ENCODE assay signal across 1 cellular context in the genomic region with DNA sequence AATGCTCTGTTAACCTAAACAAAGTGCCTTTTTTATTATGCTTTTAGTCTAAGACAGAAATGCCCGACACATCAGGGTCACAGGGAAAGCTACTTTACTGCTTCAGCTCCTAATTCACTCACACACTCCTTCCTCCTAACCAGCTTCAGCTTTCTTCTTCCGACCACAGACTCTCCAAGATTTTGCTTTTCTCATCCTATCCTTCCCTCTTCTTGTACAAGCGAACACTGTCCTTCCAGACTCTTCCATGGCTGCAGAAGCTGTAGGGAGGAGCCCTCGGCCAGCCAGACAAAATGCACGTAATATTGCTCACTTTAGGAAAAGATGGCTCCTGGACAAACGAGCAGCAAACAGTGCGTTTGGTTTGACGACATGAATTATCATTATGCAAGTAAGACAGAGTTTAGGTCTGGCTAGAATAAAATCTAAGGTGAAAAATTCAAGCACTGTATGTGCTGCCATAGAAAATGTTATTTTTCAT.
TF ChIP-seq lines count a peak whose summit lies in the region.

No MANE protein-coding gene starts in this region.

TF ChIP-seq in K562, 482 proteins besides CTCF, POLR2A, EP300 and RAD21 (continued from another document and continues in another):
- TF ChIP-seq CHD2 (IDR thresholded peaks at IDR 0.05; ENCODE audit: low read depth, low read length): no peak
- TF ChIP-seq, protein P1, sequence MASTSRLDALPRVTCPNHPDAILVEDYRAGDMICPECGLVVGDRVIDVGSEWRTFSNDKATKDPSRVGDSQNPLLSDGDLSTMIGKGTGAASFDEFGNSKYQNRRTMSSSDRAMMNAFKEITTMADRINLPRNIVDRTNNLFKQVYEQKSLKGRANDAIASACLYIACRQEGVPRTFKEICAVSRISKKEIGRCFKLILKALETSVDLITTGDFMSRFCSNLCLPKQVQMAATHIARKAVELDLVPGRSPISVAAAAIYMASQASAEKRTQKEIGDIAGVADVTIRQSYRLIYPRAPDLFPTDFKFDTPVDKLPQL (IDR thresholded peaks at IDR 0.05; ENCODE audit: extremely low read depth, insufficient read length): no peak
- no peak for TF ChIP-seq ZNF436 (CRISPR knock-in tag; IDR thresholded peaks at IDR 0.05)
- no peak for TF ChIP-seq RB1 (IDR thresholded peaks at IDR 0.05; ENCODE audit: low read depth)
- TF ChIP-seq, protein P2, sequence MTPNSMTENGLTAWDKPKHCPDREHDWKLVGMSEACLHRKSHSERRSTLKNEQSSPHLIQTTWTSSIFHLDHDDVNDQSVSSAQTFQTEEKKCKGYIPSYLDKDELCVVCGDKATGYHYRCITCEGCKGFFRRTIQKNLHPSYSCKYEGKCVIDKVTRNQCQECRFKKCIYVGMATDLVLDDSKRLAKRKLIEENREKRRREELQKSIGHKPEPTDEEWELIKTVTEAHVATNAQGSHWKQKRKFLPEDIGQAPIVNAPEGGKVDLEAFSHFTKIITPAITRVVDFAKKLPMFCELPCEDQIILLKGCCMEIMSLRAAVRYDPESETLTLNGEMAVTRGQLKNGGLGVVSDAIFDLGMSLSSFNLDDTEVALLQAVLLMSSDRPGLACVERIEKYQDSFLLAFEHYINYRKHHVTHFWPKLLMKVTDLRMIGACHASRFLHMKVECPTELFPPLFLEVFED (CRISPR knock-in tag; conservative IDR thresholded peaks at IDR 0.05): peak; percentile 54; the same call in 1 of the 2 replicates
- TF ChIP-seq HSF4 (CRISPR knock-in tag; IDR thresholded peaks at IDR 0.05; ENCODE audit: borderline replicate concordance): peak; percentile 39; the same call in 1 of the 2 replicates
- no peak for TF ChIP-seq ZNF780A (CRISPR knock-in tag; IDR thresholded peaks at IDR 0.05)
- TF ChIP-seq, protein P3, sequence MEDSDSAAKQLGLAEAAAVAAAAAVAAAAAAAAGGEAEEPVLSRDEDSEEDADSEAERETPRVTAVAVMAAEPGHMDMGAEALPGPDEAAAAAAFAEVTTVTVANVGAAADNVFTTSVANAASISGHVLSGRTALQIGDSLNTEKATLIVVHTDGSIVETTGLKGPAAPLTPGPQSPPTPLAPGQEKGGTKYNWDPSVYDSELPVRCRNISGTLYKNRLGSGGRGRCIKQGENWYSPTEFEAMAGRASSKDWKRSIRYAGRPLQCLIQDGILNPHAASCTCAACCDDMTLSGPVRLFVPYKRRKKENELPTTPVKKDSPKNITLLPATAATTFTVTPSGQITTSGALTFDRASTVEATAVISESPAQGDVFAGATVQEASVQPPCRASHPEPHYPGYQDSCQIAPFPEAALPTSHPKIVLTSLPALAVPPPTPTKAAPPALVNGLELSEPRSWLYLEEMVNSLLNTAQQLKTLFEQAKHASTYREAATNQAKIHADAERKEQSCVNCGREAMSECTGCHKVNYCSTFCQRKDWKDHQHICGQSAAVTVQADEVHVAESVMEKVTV (CRISPR knock-in tag; IDR thresholded peaks at IDR 0.05): 0 out of 2 replicates have a peak, but pooled peaks have one; percentile 13
- TF ChIP-seq, protein P4, sequence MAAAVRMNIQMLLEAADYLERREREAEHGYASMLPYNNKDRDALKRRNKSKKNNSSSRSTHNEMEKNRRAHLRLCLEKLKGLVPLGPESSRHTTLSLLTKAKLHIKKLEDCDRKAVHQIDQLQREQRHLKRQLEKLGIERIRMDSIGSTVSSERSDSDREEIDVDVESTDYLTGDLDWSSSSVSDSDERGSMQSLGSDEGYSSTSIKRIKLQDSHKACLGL (CRISPR knock-in tag; IDR thresholded peaks at IDR 0.05; ENCODE audit: borderline replicate concordance, poor library complexity, severe bottlenecking): no peak
- TF ChIP-seq FOXA3 (CRISPR knock-in tag; conservative IDR thresholded peaks at IDR 0.05 in 1 of 2, IDR thresholded peaks at IDR 0.05 in 1 of 2): no peak
- TF ChIP-seq DPF2 (IDR thresholded peaks at IDR 0.05): no peak
- TF ChIP-seq TAF1 (IDR thresholded peaks at IDR 0.05; ENCODE audit: control insufficient read depth, extremely low read depth, insufficient read depth, low read length, severe bottlenecking): no peak
- no peak for TF ChIP-seq TOE1 (IDR thresholded peaks at IDR 0.05; ENCODE audit: borderline replicate concordance)
- TF ChIP-seq TOE1 (CRISPR knock-in tag; IDR thresholded peaks at IDR 0.05; ENCODE audit: borderline replicate concordance, low read depth): no peak
- no peak for TF ChIP-seq POLR2B (IDR thresholded peaks at IDR 0.05; ENCODE audit: low read depth, partially characterized antibody)
- TF ChIP-seq CCAR2 (IDR thresholded peaks at IDR 0.05; ENCODE audit: low read depth, low read length): no peak
- no peak for TF ChIP-seq ZNF124 (CRISPR knock-in tag; IDR thresholded peaks at IDR 0.05)
- no peak for TF ChIP-seq RBM39 (optimal IDR thresholded peaks at IDR 0.05; ENCODE audit: low read depth, low read length)
- TF ChIP-seq, protein P5, sequence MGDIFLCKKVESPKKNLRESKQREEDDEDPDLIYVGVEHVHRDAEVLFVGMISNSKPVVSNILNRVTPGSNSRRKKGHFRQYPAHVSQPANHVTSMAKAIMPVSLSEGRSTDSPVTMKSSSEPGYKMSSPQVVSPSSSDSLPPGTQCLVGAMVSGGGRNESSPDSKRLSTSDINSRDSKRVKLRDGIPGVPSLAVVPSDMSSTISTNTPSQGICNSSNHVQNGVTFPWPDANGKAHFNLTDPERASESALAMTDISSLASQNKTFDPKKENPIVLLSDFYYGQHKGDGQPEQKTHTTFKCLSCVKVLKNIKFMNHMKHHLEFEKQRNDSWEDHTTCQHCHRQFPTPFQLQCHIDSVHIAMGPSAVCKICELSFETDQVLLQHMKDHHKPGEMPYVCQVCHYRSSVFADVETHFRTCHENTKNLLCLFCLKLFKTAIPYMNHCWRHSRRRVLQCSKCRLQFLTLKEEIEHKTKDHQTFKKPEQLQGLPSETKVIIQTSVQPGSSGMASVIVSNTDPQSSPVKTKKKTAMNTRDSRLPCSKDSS (IDR thresholded peaks at IDR 0.05; ENCODE audit: low read depth, partially characterized antibody): no peak
- peak; percentile 50 for TF ChIP-seq ZNF239 (CRISPR knock-in tag; IDR thresholded peaks at IDR 0.05)
- peak; percentile 40; the same call in 1 of the 2 replicates for TF ChIP-seq MECOM (CRISPR knock-in tag; IDR thresholded peaks at IDR 0.05)
- TF ChIP-seq ZC3H11A (IDR thresholded peaks at IDR 0.05; ENCODE audit: low read depth, low read length): no peak
- TF ChIP-seq KLF13 (tag; IDR thresholded peaks at IDR 0.05; ENCODE audit: borderline replicate concordance, low read depth): no peak
- no peak; the same call in 1 of the 2 replicates for TF ChIP-seq ZNF354B (CRISPR knock-in tag; IDR thresholded peaks at IDR 0.05)
- TF ChIP-seq ZNF121 (CRISPR knock-in tag; conservative IDR thresholded peaks at IDR 0.05): no peak
- TF ChIP-seq, protein P6, sequence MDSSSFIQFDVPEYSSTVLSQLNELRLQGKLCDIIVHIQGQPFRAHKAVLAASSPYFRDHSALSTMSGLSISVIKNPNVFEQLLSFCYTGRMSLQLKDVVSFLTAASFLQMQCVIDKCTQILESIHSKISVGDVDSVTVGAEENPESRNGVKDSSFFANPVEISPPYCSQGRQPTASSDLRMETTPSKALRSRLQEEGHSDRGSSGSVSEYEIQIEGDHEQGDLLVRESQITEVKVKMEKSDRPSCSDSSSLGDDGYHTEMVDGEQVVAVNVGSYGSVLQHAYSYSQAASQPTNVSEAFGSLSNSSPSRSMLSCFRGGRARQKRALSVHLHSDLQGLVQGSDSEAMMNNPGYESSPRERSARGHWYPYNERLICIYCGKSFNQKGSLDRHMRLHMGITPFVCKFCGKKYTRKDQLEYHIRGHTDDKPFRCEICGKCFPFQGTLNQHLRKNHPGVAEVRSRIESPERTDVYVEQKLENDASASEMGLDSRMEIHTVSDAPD (CRISPR knock-in tag; IDR thresholded peaks at IDR 0.05): no peak
- TF ChIP-seq, protein P7, sequence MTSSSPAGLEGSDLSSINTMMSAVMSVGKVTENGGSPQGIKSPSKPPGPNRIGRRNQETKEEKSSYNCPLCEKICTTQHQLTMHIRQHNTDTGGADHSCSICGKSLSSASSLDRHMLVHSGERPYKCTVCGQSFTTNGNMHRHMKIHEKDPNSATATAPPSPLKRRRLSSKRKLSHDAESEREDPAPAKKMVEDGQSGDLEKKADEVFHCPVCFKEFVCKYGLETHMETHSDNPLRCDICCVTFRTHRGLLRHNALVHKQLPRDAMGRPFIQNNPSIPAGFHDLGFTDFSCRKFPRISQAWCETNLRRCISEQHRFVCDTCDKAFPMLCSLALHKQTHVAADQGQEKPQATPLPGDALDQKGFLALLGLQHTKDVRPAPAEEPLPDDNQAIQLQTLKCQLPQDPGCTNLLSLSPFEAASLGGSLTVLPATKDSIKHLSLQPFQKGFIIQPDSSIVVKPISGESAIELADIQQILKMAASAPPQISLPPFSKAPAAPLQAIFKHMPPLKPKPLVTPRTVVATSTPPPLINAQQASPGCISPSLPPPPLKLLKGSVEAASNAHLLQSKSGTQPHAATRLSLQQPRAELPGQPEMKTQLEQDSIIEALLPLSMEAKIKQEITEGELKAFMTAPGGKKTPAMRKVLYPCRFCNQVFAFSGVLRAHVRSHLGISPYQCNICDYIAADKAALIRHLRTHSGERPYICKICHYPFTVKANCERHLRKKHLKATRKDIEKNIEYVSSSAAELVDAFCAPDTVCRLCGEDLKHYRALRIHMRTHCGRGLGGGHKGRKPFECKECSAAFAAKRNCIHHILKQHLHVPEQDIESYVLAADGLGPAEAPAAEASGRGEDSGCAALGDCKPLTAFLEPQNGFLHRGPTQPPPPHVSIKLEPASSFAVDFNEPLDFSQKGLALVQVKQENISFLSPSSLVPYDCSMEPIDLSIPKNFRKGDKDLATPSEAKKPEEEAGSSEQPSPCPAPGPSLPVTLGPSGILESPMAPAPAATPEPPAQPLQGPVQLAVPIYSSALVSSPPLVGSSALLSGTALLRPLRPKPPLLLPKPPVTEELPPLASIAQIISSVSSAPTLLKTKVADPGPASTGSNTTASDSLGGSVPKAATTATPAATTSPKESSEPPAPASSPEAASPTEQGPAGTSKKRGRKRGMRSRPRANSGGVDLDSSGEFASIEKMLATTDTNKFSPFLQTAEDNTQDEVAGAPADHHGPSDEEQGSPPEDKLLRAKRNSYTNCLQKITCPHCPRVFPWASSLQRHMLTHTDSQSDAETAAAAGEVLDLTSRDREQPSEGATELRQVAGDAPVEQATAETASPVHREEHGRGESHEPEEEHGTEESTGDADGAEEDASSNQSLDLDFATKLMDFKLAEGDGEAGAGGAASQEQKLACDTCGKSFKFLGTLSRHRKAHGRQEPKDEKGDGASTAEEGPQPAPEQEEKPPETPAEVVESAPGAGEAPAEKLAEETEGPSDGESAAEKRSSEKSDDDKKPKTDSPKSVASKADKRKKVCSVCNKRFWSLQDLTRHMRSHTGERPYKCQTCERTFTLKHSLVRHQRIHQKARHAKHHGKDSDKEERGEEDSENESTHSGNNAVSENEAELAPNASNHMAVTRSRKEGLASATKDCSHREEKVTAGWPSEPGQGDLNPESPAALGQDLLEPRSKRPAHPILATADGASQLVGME (CRISPR knock-in tag; IDR thresholded peaks at IDR 0.05): 0 out of 2 replicates have a peak, but pooled peaks have one; percentile 61
- no peak for TF ChIP-seq FOXJ3 (CRISPR knock-in tag; IDR thresholded peaks at IDR 0.05)
- no peak for TF ChIP-seq CC2D1A (IDR thresholded peaks at IDR 0.05)
- no peak for TF ChIP-seq ZNF695 (CRISPR knock-in tag; IDR thresholded peaks at IDR 0.05)
- TF ChIP-seq SAP30 (IDR thresholded peaks at IDR 0.05; ENCODE audit: borderline replicate concordance, insufficient read depth, low read depth, low read length, poor library complexity, severe bottlenecking): no peak
- no peak for TF ChIP-seq EWSR1 (IDR thresholded peaks at IDR 0.05; ENCODE audit: borderline replicate concordance, low read depth, partially characterized antibody)
- TF ChIP-seq ZFPM2 (CRISPR knock-in tag; IDR thresholded peaks at IDR 0.05): 0 out of 2 replicates have a peak, but pooled peaks have one; percentile 12
- TF ChIP-seq, protein P8, sequence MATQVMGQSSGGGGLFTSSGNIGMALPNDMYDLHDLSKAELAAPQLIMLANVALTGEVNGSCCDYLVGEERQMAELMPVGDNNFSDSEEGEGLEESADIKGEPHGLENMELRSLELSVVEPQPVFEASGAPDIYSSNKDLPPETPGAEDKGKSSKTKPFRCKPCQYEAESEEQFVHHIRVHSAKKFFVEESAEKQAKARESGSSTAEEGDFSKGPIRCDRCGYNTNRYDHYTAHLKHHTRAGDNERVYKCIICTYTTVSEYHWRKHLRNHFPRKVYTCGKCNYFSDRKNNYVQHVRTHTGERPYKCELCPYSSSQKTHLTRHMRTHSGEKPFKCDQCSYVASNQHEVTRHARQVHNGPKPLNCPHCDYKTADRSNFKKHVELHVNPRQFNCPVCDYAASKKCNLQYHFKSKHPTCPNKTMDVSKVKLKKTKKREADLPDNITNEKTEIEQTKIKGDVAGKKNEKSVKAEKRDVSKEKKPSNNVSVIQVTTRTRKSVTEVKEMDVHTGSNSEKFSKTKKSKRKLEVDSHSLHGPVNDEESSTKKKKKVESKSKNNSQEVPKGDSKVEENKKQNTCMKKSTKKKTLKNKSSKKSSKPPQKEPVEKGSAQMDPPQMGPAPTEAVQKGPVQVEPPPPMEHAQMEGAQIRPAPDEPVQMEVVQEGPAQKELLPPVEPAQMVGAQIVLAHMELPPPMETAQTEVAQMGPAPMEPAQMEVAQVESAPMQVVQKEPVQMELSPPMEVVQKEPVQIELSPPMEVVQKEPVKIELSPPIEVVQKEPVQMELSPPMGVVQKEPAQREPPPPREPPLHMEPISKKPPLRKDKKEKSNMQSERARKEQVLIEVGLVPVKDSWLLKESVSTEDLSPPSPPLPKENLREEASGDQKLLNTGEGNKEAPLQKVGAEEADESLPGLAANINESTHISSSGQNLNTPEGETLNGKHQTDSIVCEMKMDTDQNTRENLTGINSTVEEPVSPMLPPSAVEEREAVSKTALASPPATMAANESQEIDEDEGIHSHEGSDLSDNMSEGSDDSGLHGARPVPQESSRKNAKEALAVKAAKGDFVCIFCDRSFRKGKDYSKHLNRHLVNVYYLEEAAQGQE (CRISPR knock-in tag; IDR thresholded peaks at IDR 0.05; ENCODE audit: low read depth): 0 out of 2 replicates have a peak, but pooled peaks have one; percentile 43
- TF ChIP-seq ZNF57 (CRISPR knock-in tag; IDR thresholded peaks at IDR 0.05): no peak
- 0 out of 2 replicates have a peak, but pooled peaks have one; percentile 68 for TF ChIP-seq PHTF2 (CRISPR knock-in tag; IDR thresholded peaks at IDR 0.05)
- TF ChIP-seq DDX20 (tag; IDR thresholded peaks at IDR 0.05; ENCODE audit: low read depth): peak; percentile 53; the same call in 1 of the 2 replicates
- TF ChIP-seq SMC3 (conservative IDR thresholded peaks at IDR 0.05; ENCODE audit: insufficient read depth, low read depth, low read length): no peak
- no peak for TF ChIP-seq HMG20A (CRISPR knock-in tag; conservative IDR thresholded peaks at IDR 0.05)
- TF ChIP-seq HLTF (IDR thresholded peaks at IDR 0.05): no peak
